In the genomic region with DNA sequence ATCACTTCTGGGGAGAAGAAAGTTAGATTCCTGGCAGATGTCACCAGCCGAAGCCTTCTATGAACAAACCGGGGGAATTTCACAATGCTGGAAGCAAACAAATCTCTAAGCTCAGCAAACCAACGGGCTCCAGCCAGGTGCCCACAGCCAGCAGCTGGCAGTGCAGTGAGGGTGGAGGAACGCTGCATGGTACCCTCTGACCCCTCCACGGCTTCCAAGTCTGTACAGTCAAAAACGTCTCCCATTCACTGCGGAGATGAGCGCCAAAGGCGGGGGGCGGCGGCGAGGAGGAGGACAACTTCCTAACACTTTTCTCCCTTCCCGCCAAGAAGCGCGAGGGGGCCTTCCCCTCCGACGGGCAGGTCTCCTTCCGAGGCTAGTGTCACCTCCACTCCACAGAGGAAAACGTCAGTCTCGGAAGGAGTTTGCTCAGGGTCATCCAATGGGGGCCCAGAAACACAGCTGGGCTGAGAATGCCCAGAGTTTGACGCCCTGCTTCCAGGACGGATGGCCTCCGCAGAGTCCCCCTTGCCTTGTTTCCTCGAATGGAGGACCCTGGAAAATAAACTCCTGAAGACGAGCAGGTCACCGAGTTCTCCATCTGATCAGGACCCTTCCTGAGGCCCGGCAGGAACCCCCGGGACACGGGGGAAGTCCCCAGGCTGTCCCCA, we compare ENCODE assay signal across 6 cellular contexts. TPM values are rescaled to one million over a fixed set of nuclear protein-coding genes. Genes with fewer than 3 reads are reported as not detected.
DNase-seq lines count a peak whose midpoint lies in the region; ATAC-seq and TF ChIP-seq lines count a peak whose summit lies in the region.

No MANE protein-coding gene starts in this region.

- H3K9me3 ChIP-seq in body of pancreas = no peaks in the 10 kb centered on the region

- TF ChIP-seq POLR2A in body of pancreas (IDR thresholded peaks at IDR 0.05) = peak; percentile 14 to 63 (median 51)

- no peaks in the 10 kb centered on the region for H3K36me3 ChIP-seq in body of pancreas (replicated peaks in 1 of 2; ENCODE audit: insufficient read depth in 1 of 2, low read depth in 2 of 2)

- H3K4me3 ChIP-seq in AG09309 (ENCODE audit: control insufficient read depth, low read depth, low read length) (peak overlapping the region; percentile 56), body of pancreas (peak overlapping the region; percentile 76 to 95)

- ATAC-seq in body of pancreas = peak; percentile 23

- H3K27ac Mint-ChIP-seq in nephron progenitor cell = no peak overlapping the region

- WGBS in body of pancreas, 2 donors = 2 to 3% methylated on average over 12 to 29 of the region's 29 CpGs

- DNase-seq in AG09309 (ENCODE audit: low read depth) = no peak
- peak; percentile 28 for DNase-seq in HK-2 (ENCODE audit: unreplicated experiment)
- DNase-seq in body of pancreas = peak in 3 of 4 donors; percentile 52 to 66 (median 61)
- no peak for DNase-seq in nephron progenitor cell
- no peak for DNase-seq in SK-N-DZ (ENCODE audit: low spot score)
- DNase-seq in inferior parietal cortex (ENCODE audit: extremely low spot score) = no peak

- intact Hi-C loops in body of pancreas (cut with DNase I) = no loop called here

- H3K4me1 ChIP-seq in body of pancreas = peaks cover 59% of the 10 kb centered on the region

- no peaks in the 10 kb centered on the region for H3K27me3 ChIP-seq in body of pancreas

- peak overlapping the region; percentile 89 to 96 (median 92) for H3K27ac ChIP-seq in body of pancreas

- no peaks in the 10 kb centered on the region for H3K27me3 Mint-ChIP-seq in nephron progenitor cell (ENCODE audit: low read depth, poor library complexity)

- H3K36me3 Mint-ChIP-seq in nephron progenitor cell (ENCODE audit: low read depth) = no peaks in the 10 kb centered on the region

- peak overlapping the region; percentile 83 for H3K4me3 Mint-ChIP-seq in nephron progenitor cell

- TF ChIP-seq CTCF in AG09309 (IDR thresholded peaks at IDR 0.05; ENCODE audit: control insufficient read depth, insufficient read depth, low read depth, low read length, missing control alignments) (no peak), body of pancreas (IDR thresholded peaks at IDR 0.05) (no peak), nephron progenitor cell (IDR thresholded peaks at IDR 0.05) (no peak)

- peaks cover 53% of the 10 kb centered on the region for H3K4me1 Mint-ChIP-seq in nephron progenitor cell

- no peaks in the 10 kb centered on the region for H3K9me3 Mint-ChIP-seq in nephron progenitor cell

RNA-seq across cellular contexts. Expression of a gene that starts 0.9 kb away (rescaled TPM):
- total RNA-seq in body of pancreas = 10 to 100 TPM; 41.0 to 55.4 TPM
- 54.0 and 59.4 TPM in 2 replicates for polyA plus RNA-seq in SK-N-DZ (2014; cell fraction: cytosol; rRNA removed)
- polyA plus RNA-seq in SK-N-DZ (2014; cell fraction: nucleus; rRNA removed) = 160 and 226 TPM in 2 replicates

RNA-seq across cellular contexts. Expression of a gene that starts 10.8 kb away (rescaled TPM):
- total RNA-seq in body of pancreas = not detected
- 5.3 and 14.5 TPM in 2 replicates for polyA plus RNA-seq in SK-N-DZ (2014; cell fraction: cytosol; rRNA removed)
- 5.5 and 6.6 TPM in 2 replicates for polyA plus RNA-seq in SK-N-DZ (2014; cell fraction: nucleus; rRNA removed)

RNA-seq across cellular contexts. Expression of a gene that starts 17.9 kb away (rescaled TPM):
- total RNA-seq in body of pancreas = 10 to 100 TPM; 32.7 to 87.3 TPM
- 18.5 and 18.9 TPM in 2 replicates for polyA plus RNA-seq in SK-N-DZ (2014; cell fraction: cytosol; rRNA removed)
- polyA plus RNA-seq in SK-N-DZ (2014; cell fraction: nucleus; rRNA removed) = 7.9 and 13.0 TPM in 2 replicates

RNA-seq across cellular contexts. Expression of a gene that starts 19.0 kb away (rescaled TPM):
- total RNA-seq in body of pancreas = 1 to 10 TPM in 1 of 2 donors, under 1 TPM in 1; 0.33 to 1.6 TPM
- 11.1 and 18.9 TPM in 2 replicates for polyA plus RNA-seq in SK-N-DZ (2014; cell fraction: cytosol; rRNA removed)
- polyA plus RNA-seq in SK-N-DZ (2014; cell fraction: nucleus; rRNA removed) = 25.7 and 34.4 TPM in 2 replicates

RNA-seq across cellular contexts. Expression of a gene that starts 24.8 kb away (rescaled TPM):
- 10 to 100 TPM; 13.2 to 35.9 TPM for total RNA-seq in body of pancreas
- polyA plus RNA-seq in SK-N-DZ (2014; cell fraction: cytosol; rRNA removed) = 49.5 and 50.6 TPM in 2 replicates
- polyA plus RNA-seq in SK-N-DZ (2014; cell fraction: nucleus; rRNA removed) = 69.2 and 77.4 TPM in 2 replicates

Comparison
In these comparisons a context has a peak if more than half of its experiments do, and no peak if none do; other contexts are left out.
1. DNase-seq: peak in HK-2 (single experiment) and body of pancreas (3 of 4); none in AG09309 (single experiment), nephron progenitor cell (single experiment), SK-N-DZ (single experiment) and inferior parietal cortex (single experiment).